In the genomic region with DNA sequence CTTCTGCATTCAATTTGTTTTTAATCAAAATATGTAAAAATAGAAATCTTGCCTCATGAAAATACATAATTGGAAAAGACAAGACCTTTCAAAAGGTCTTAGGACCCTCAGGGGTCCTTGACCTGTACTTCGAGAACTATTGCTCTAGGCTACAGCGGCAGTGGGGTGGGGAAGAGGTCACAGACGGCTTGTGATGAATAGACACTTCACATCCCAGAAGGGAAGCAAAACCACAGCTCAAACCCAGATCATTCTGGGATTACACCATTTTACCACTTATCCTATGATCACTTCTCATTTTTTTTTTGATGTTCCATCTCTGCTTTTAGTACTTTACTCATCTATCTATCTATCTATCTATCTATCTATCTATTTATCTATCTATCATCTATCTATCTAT, we compare ENCODE assay signal across 20 cellular contexts. TPM values are rescaled to one million over a fixed set of nuclear protein-coding genes. Genes with fewer than 3 reads are reported as not detected.
A peak's percentile ranks its signal among the peaks of the same experiment; 100 is the strongest.
DNase-seq lines count a peak whose midpoint lies in the region; ATAC-seq and TF ChIP-seq lines count a peak whose summit lies in the region.
"Had no signal": no experiment of that assay in that cellular context is flagged by ENCODE, and none has a peak within 500 bp of the region (broad histone marks: within the 10 kb centered on the region; RNA-seq: fewer than 3 reads in every experiment).

No MANE protein-coding gene starts in this region.

- H3K79me2 ChIP-seq in OCI-LY3 (ENCODE audit: low read length), result no peaks in the 10 kb centered on the region

- H3K4me3 ChIP-seq in OCI-LY3 (ENCODE audit: low read length) (no peak overlapping the region), lung (no peak overlapping the region)
- H3K4me3 ChIP-seq: breast epithelium had no signal

- peaks cover 22% of the 10 kb centered on the region for H3K4me1 ChIP-seq in OCI-LY3 (ENCODE audit: low read length)
- no peaks in the 10 kb centered on the region for H3K4me1 ChIP-seq in lung (ENCODE audit: control insufficient read depth in 2 of 2, insufficient read depth in 2 of 2, low read length in 2 of 2)
- H3K4me1 ChIP-seq: breast epithelium had no signal

- H3K4me2 ChIP-seq in OCI-LY3 (ENCODE audit: low read length), result peak overlapping the region; percentile 23

- H3K27ac ChIP-seq in OCI-LY3 (ENCODE audit: low read length) (no peak overlapping the region), lung (ENCODE audit: low read depth in 1 of 2, low read length in 1 of 2) (no peak overlapping the region)
- H3K27ac ChIP-seq: breast epithelium had no signal

- TF ChIP-seq CTCF in OCI-LY3 (IDR thresholded peaks at IDR 0.05; ENCODE audit: low read depth, low read length) (no peak), lung (IDR thresholded peaks at IDR 0.05; ENCODE audit: control extremely low read depth, extremely low read depth) (no peak)

- ATAC-seq in lung (ENCODE audit: insufficient read depth, low FRiP score) (no peak), GM19351 (IDR thresholded peaks at IDR 0.05; ENCODE audit: unreplicated experiment) (no peak)

- H3K9me3 ChIP-seq in OCI-LY3 (ENCODE audit: insufficient read depth, low read length), result no peaks in the 10 kb centered on the region
- H3K9me3 ChIP-seq in lung (ENCODE audit: control insufficient read depth in 2 of 2, insufficient read depth in 1 of 2, low read length in 1 of 2), result no peaks in the 10 kb centered on the region
- H3K9me3 ChIP-seq: breast epithelium had no signal

- H4K20me1 ChIP-seq in OCI-LY3 (ENCODE audit: insufficient read depth, low read length), result no peaks in the 10 kb centered on the region

- no peak overlapping the region for H3K9ac ChIP-seq in OCI-LY3 (ENCODE audit: low read length)

- peak; percentile 27 to 40 for DNase-seq in AML-193 (lab: John Stamatoyannopoulos, UW)
- peak; percentile 45 for DNase-seq in COLO829 (ENCODE audit: low spot score)
- peak; percentile 34 for DNase-seq in lung (ENCODE audit: low spot score)
- DNase-seq in NCI-H1930 (lab: John Stamatoyannopoulos, UW), result no peak
- no peak for DNase-seq in putamen (ENCODE audit: low spot score)
- no peak for DNase-seq in GDM1 (lab: John Stamatoyannopoulos, UW)
- DNase-seq: activated CD4-positive, alpha-beta T cell treated with anti-CD3 and anti-CD28 coated beads, Interleukin-2, amount 10 ng/mL, durations not matched to agents 7 days and 5 days; activated CD8-positive, alpha-beta memory T cell treated with anti-CD3 and anti-CD28 coated beads, Interleukin-2, amount 50 U/mL, for 4 hours; Calu3; foreskin fibroblast; hypothalamus; NCI-H1436; NCI-H226; nephron progenitor cell; RPMI8226; small intestine; stimulated activated CD4-positive, alpha-beta T cell treated with anti-CD3 and anti-CD28 coated beads, Interleukin-4, amount 100 ng/mL, for 4 hours had no signal

- H2AFZ ChIP-seq in OCI-LY3 (ENCODE audit: low read depth, low read length), result no peak overlapping the region

- 39 to 68% methylated on average over 3 of the region's 3 CpGs for WGBS in lung, 2 donors

- H3K27me3 ChIP-seq in OCI-LY3 (ENCODE audit: low read depth, low read length) (no peaks in the 10 kb centered on the region), lung (ENCODE audit: control insufficient read depth, insufficient read depth) (no peaks in the 10 kb centered on the region)
- H3K27me3 ChIP-seq: breast epithelium had no signal

- H3K36me3 ChIP-seq in OCI-LY3 (replicated peaks; ENCODE audit: low read depth, low read length) (peaks cover 68% of the 10 kb centered on the region), lung (ENCODE audit: control insufficient read depth in 2 of 2, insufficient read depth in 2 of 2, low read length in 2 of 2) (peaks cover 0 to 24% of the 10 kb centered on the region in 2 donors)
- H3K36me3 ChIP-seq: breast epithelium had no signal

RNA-seq across cellular contexts. Expression of gene RNF141, which starts 37.2 kb away (rescaled TPM):
- 10 to 100 TPM; 45.5 to 63.8 TPM for total RNA-seq in lung
- 10 to 100 TPM; 14.8 to 21.2 TPM for polyA plus RNA-seq in lung

RNA-seq across cellular contexts. Expression of gene AMPD3, which starts 48.7 kb away (rescaled TPM):
- total RNA-seq in lung, result 10 to 100 TPM; 20.8 to 27.6 TPM
- 10 to 100 TPM in 1 of 2 donors, 1 to 10 TPM in 1; 3.8 to 29.0 TPM for polyA plus RNA-seq in lung

Comparison
In these comparisons a context has a peak if more than half of its experiments do, and no peak if none do; other contexts are left out.
1. DNase-seq: peak in AML-193 (2 of 2), COLO829 (single experiment) and lung (single experiment); none in NCI-H1930 (0 of 2), putamen (single experiment) and GDM1 (single experiment).